ENCODE assay signal across 1 cellular context in the genomic region with DNA sequence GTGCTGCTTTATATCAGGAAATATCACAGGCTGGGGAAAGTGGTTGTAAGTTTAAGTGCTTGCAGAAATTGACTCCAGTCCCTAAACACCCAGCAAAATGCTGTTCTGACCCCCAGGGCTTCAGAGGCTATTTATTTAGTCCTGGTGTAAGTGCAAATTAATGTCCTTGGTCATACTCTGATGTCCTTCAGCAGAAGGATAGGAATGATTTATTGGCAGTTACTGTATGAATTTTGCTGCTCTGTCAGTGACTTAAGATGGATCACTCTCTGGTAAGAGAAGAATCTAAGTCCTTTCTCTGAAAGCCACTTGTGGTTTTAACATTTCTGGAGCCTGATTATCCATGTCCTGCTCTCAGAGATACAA.
TF ChIP-seq lines count a peak whose summit lies in the region.

No MANE protein-coding gene starts in this region.

TF ChIP-seq in K562, 482 proteins besides CTCF, POLR2A, EP300 and RAD21 (continues in another document):
- TF ChIP-seq FOXK1 (CRISPR knock-in tag; IDR thresholded peaks at IDR 0.05; ENCODE audit: borderline replicate concordance) (no peak), TAL1 (IDR thresholded peaks at IDR 0.05) (0 out of 2 replicates have a peak, but pooled peaks have one; percentile 39), PCBP2 (IDR thresholded peaks at IDR 0.05; ENCODE audit: low read depth, low read length, poor library complexity, severe bottlenecking) (no peak), ZNF253 (CRISPR knock-in tag; conservative IDR thresholded peaks at IDR 0.05) (no peak), ASH1L (IDR thresholded peaks at IDR 0.05; ENCODE audit: borderline replicate concordance, low read depth, partially characterized antibody) (no peak), ZFX (CRISPR knock-in tag; IDR thresholded peaks at IDR 0.05) (no peak), FOXJ2 (tag; IDR thresholded peaks at IDR 0.05) (no peak), ZNF175 (CRISPR knock-in tag; IDR thresholded peaks at IDR 0.05; ENCODE audit: low read depth) (no peak), RFX5 (IDR thresholded peaks at IDR 0.05; ENCODE audit: low read depth, low read length) (no peak), NCOA2 (IDR thresholded peaks at IDR 0.05; ENCODE audit: partially characterized antibody in 2 of 2) (no peak), BRD9 (IDR thresholded peaks at IDR 0.05; ENCODE audit: low read depth, partially characterized antibody) (no peak), NFYB (IDR thresholded peaks at IDR 0.05; ENCODE audit: extremely low read depth, insufficient read length) (no peak), ZFP36 (IDR thresholded peaks at IDR 0.05; ENCODE audit: low read depth, low read length, partially characterized antibody) (no peak), SAFB2 (IDR thresholded peaks at IDR 0.05; ENCODE audit: borderline replicate concordance, low read depth, low read length, severe bottlenecking) (no peak), HSF4 (CRISPR knock-in tag; IDR thresholded peaks at IDR 0.05; ENCODE audit: borderline replicate concordance) (no peak), BCOR (IDR thresholded peaks at IDR 0.05) (no peak), ZNF311 (CRISPR knock-in tag; IDR thresholded peaks at IDR 0.05) (no peak), SIX5 (IDR thresholded peaks at IDR 0.05; ENCODE audit: borderline replicate concordance in 1 of 2, insufficient read depth in 1 of 2, low read depth in 1 of 2, low read length in 2 of 2) (no peak), KAT2B (IDR thresholded peaks at IDR 0.05; ENCODE audit: low read depth, low read length) (no peak), GABPB1 (CRISPR knock-in tag; IDR thresholded peaks at IDR 0.05) (no peak), SMARCA5 (IDR thresholded peaks at IDR 0.05) (0 out of 2 replicates have a peak, but pooled peaks have one; percentile 6), PTTG1 (tag; IDR thresholded peaks at IDR 0.05; ENCODE audit: low read depth) (no peak), ZNF75A (CRISPR knock-in tag; IDR thresholded peaks at IDR 0.05) (no peak), PTRF (tag; IDR thresholded peaks at IDR 0.05) (no peak), ETV5 (CRISPR knock-in tag; IDR thresholded peaks at IDR 0.05; ENCODE audit: low read depth) (no peak), TAF15 (IDR thresholded peaks at IDR 0.05; ENCODE audit: low read depth, low read length) (no peak), ZNF764 (CRISPR knock-in tag; IDR thresholded peaks at IDR 0.05; ENCODE audit: low read depth) (no peak), CAMTA2 (CRISPR knock-in tag; conservative IDR thresholded peaks at IDR 0.05) (no peak), DACH1 (IDR thresholded peaks at IDR 0.05; ENCODE audit: partially characterized antibody) (no peak), POLR2B (IDR thresholded peaks at IDR 0.05; ENCODE audit: low read depth, partially characterized antibody) (no peak), JUN (IDR thresholded peaks at IDR 0.05; ENCODE audit: borderline replicate concordance, low read depth, low read length) (0 out of 2 replicates have a peak, but pooled peaks have one; percentile 2), JUN (CRISPR knock-in tag; IDR thresholded peaks at IDR 0.05; ENCODE audit: borderline replicate concordance) (no peak), PCBP1 (IDR thresholded peaks at IDR 0.05; ENCODE audit: low read depth, low read length, poor library complexity, severe bottlenecking) (no peak), ZZZ3 (IDR thresholded peaks at IDR 0.05) (no peak), SMARCA4 (IDR thresholded peaks at IDR 0.05) (no peak), TEAD1 (CRISPR knock-in tag; IDR thresholded peaks at IDR 0.05) (no peak)
- TF ChIP-seq, protein P1, sequence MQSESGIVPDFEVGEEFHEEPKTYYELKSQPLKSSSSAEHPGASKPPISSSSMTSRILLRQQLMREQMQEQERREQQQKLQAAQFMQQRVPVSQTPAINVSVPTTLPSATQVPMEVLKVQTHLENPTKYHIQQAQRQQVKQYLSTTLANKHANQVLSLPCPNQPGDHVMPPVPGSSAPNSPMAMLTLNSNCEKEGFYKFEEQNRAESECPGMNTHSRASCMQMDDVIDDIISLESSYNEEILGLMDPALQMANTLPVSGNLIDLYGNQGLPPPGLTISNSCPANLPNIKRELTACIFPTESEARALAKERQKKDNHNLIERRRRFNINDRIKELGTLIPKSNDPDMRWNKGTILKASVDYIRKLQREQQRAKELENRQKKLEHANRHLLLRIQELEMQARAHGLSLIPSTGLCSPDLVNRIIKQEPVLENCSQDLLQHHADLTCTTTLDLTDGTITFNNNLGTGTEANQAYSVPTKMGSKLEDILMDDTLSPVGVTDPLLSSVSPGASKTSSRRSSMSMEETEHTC (IDR thresholded peaks at IDR 0.05) = no peak
- TF ChIP-seq, protein P2, sequence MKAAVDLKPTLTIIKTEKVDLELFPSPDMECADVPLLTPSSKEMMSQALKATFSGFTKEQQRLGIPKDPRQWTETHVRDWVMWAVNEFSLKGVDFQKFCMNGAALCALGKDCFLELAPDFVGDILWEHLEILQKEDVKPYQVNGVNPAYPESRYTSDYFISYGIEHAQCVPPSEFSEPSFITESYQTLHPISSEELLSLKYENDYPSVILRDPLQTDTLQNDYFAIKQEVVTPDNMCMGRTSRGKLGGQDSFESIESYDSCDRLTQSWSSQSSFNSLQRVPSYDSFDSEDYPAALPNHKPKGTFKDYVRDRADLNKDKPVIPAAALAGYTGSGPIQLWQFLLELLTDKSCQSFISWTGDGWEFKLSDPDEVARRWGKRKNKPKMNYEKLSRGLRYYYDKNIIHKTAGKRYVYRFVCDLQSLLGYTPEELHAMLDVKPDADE (conservative IDR thresholded peaks at IDR 0.05; ENCODE audit: control insufficient read depth, low read depth, low read length) = no peak
- TF ChIP-seq, protein P3, sequence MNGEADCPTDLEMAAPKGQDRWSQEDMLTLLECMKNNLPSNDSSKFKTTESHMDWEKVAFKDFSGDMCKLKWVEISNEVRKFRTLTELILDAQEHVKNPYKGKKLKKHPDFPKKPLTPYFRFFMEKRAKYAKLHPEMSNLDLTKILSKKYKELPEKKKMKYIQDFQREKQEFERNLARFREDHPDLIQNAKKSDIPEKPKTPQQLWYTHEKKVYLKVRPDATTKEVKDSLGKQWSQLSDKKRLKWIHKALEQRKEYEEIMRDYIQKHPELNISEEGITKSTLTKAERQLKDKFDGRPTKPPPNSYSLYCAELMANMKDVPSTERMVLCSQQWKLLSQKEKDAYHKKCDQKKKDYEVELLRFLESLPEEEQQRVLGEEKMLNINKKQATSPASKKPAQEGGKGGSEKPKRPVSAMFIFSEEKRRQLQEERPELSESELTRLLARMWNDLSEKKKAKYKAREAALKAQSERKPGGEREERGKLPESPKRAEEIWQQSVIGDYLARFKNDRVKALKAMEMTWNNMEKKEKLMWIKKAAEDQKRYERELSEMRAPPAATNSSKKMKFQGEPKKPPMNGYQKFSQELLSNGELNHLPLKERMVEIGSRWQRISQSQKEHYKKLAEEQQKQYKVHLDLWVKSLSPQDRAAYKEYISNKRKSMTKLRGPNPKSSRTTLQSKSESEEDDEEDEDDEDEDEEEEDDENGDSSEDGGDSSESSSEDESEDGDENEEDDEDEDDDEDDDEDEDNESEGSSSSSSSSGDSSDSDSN (IDR thresholded peaks at IDR 0.05; ENCODE audit: borderline replicate concordance in 1 of 2, low read depth in 2 of 2, low read length in 2 of 2) = no peak
- TF ChIP-seq, protein P4, sequence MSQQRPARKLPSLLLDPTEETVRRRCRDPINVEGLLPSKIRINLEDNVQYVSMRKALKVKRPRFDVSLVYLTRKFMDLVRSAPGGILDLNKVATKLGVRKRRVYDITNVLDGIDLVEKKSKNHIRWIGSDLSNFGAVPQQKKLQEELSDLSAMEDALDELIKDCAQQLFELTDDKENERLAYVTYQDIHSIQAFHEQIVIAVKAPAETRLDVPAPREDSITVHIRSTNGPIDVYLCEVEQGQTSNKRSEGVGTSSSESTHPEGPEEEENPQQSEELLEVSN (IDR thresholded peaks at IDR 0.05; ENCODE audit: borderline replicate concordance in 1 of 2, extremely low read depth in 1 of 2, insufficient read depth in 1 of 2, insufficient read length in 1 of 2, low read depth in 1 of 2, low read length in 1 of 2, poor library complexity in 1 of 2, severe bottlenecking in 1 of 2) = no peak
- TF ChIP-seq, protein P5, sequence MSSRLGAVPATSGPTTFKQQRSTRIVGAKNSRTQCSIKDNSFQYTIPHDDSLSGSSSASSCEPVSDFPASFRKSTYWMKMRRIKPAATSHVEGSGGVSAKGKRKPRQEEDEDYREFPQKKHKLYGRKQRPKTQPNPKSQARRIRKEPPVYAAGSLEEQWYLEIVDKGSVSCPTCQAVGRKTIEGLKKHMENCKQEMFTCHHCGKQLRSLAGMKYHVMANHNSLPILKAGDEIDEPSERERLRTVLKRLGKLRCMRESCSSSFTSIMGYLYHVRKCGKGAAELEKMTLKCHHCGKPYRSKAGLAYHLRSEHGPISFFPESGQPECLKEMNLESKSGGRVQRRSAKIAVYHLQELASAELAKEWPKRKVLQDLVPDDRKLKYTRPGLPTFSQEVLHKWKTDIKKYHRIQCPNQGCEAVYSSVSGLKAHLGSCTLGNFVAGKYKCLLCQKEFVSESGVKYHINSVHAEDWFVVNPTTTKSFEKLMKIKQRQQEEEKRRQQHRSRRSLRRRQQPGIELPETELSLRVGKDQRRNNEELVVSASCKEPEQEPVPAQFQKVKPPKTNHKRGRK (tag; IDR thresholded peaks at IDR 0.05) = no peak
- TF ChIP-seq, protein P6, sequence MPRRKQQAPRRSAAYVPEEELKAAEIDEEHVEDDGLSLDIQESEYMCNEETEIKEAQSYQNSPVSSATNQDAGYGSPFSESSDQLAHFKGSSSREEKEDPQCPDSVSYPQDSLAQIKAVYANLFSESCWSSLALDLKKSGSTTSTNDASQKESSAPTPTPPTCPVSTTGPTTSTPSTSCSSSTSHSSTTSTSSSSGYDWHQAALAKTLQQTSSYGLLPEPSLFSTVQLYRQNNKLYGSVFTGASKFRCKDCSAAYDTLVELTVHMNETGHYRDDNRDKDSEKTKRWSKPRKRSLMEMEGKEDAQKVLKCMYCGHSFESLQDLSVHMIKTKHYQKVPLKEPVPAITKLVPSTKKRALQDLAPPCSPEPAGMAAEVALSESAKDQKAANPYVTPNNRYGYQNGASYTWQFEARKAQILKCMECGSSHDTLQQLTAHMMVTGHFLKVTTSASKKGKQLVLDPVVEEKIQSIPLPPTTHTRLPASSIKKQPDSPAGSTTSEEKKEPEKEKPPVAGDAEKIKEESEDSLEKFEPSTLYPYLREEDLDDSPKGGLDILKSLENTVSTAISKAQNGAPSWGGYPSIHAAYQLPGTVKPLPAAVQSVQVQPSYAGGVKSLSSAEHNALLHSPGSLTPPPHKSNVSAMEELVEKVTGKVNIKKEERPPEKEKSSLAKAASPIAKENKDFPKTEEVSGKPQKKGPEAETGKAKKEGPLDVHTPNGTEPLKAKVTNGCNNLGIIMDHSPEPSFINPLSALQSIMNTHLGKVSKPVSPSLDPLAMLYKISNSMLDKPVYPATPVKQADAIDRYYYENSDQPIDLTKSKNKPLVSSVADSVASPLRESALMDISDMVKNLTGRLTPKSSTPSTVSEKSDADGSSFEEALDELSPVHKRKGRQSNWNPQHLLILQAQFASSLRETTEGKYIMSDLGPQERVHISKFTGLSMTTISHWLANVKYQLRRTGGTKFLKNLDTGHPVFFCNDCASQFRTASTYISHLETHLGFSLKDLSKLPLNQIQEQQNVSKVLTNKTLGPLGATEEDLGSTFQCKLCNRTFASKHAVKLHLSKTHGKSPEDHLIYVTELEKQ (CRISPR knock-in tag; IDR thresholded peaks at IDR 0.05) = no peak
- TF ChIP-seq, protein P7, sequence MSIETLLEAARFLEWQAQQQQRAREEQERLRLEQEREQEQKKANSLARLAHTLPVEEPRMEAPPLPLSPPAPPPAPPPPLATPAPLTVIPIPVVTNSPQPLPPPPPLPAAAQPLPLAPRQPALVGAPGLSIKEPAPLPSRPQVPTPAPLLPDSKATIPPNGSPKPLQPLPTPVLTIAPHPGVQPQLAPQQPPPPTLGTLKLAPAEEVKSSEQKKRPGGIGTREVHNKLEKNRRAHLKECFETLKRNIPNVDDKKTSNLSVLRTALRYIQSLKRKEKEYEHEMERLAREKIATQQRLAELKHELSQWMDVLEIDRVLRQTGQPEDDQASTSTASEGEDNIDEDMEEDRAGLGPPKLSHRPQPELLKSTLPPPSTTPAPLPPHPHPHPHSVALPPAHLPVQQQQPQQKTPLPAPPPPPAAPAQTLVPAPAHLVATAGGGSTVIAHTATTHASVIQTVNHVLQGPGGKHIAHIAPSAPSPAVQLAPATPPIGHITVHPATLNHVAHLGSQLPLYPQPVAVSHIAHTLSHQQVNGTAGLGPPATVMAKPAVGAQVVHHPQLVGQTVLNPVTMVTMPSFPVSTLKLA (conservative IDR thresholded peaks at IDR 0.05) = no peak
- TF ChIP-seq, protein P8, sequence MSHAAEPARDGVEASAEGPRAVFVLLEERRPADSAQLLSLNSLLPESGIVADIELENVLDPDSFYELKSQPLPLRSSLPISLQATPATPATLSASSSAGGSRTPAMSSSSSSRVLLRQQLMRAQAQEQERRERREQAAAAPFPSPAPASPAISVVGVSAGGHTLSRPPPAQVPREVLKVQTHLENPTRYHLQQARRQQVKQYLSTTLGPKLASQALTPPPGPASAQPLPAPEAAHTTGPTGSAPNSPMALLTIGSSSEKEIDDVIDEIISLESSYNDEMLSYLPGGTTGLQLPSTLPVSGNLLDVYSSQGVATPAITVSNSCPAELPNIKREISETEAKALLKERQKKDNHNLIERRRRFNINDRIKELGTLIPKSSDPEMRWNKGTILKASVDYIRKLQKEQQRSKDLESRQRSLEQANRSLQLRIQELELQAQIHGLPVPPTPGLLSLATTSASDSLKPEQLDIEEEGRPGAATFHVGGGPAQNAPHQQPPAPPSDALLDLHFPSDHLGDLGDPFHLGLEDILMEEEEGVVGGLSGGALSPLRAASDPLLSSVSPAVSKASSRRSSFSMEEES (CRISPR knock-in tag; IDR thresholded peaks at IDR 0.05) = no peak
- TF ChIP-seq, protein P9, sequence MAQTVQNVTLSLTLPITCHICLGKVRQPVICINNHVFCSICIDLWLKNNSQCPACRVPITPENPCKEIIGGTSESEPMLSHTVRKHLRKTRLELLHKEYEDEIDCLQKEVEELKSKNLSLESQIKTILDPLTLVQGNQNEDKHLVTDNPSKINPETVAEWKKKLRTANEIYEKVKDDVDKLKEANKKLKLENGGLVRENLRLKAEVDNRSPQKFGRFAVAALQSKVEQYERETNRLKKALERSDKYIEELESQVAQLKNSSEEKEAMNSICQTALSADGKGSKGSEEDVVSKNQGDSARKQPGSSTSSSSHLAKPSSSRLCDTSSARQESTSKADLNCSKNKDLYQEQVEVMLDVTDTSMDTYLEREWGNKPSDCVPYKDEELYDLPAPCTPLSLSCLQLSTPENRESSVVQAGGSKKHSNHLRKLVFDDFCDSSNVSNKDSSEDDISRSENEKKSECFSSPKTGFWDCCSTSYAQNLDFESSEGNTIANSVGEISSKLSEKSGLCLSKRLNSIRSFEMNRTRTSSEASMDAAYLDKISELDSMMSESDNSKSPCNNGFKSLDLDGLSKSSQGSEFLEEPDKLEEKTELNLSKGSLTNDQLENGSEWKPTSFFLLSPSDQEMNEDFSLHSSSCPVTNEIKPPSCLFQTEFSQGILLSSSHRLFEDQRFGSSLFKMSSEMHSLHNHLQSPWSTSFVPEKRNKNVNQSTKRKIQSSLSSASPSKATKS (CRISPR knock-in tag; IDR thresholded peaks at IDR 0.05) = no peak
- TF ChIP-seq, protein P10, sequence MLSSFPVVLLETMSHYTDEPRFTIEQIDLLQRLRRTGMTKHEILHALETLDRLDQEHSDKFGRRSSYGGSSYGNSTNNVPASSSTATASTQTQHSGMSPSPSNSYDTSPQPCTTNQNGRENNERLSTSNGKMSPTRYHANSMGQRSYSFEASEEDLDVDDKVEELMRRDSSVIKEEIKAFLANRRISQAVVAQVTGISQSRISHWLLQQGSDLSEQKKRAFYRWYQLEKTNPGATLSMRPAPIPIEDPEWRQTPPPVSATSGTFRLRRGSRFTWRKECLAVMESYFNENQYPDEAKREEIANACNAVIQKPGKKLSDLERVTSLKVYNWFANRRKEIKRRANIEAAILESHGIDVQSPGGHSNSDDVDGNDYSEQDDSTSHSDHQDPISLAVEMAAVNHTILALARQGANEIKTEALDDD (IDR thresholded peaks at IDR 0.05) = no peak
